In genomic region chr7:113797420-113797995, GRCh38 we compare ENCODE assay signal across 12 cellular contexts.
"Had no signal": no experiment of that assay in that cellular context is flagged by ENCODE, and none has a peak within 500 bp of the region (broad histone marks: within the 10 kb centered on the region; RNA-seq: fewer than 3 reads in every experiment).

No MANE protein-coding gene starts in this region.

- H2AFZ ChIP-seq: hepatocyte, parathyroid adenoma had no signal

- ATAC-seq: activated naive CD8-positive, alpha-beta T cell treated with anti-CD3 and anti-CD28 coated beads, Interleukin-2, amount 50 U/mL, for 24 hours; effector memory CD8-positive, alpha-beta T cell had no signal

- H3K9me3 ChIP-seq: ascending aorta had no signal

- DNase-seq: activated CD4-positive, alpha-beta T cell treated with anti-CD3 and anti-CD28 coated beads for 4 hours; activated naive CD4-positive, alpha-beta T cell treated with Interleukin-2 at 50 U/mL for 16 hours; activated naive CD8-positive, alpha-beta T cell treated with anti-CD3 and anti-CD28 coated beads, Interleukin-2, amount 50 U/mL, for 24 hours; caudate nucleus; effector memory CD8-positive, alpha-beta T cell; erythroblast; kidney had no signal

- H3K9ac ChIP-seq: parathyroid adenoma had no signal

- H3K27ac ChIP-seq: coronary artery, hepatocyte, parathyroid adenoma, skin epidermis had no signal

- H3K4me3 ChIP-seq: ascending aorta, coronary artery, hepatocyte, skin epidermis had no signal

- H3K4me2 ChIP-seq: hepatocyte had no signal

- H3K79me2 ChIP-seq: hepatocyte, parathyroid adenoma had no signal

- H3K4me1 ChIP-seq: parathyroid adenoma had no signal

- H3K36me3 ChIP-seq: ascending aorta had no signal

- H3K27me3 ChIP-seq: ascending aorta, hepatocyte had no signal
